ENCODE assay signal across 23 cellular contexts in genomic region chr1:228369608-228370438, GRCh38. TPM values are rescaled to one million over a fixed set of nuclear protein-coding genes. Genes with fewer than 3 reads are reported as not detected.
DNase-seq lines count a peak whose midpoint lies in the region; ATAC-seq and TF ChIP-seq lines count a peak whose summit lies in the region.
"Had no signal": no experiment of that assay in that cellular context is flagged by ENCODE, and none has a peak within 500 bp of the region (broad histone marks: within the 10 kb centered on the region; RNA-seq: fewer than 3 reads in every experiment).

No MANE protein-coding gene starts in this region.

- no peaks in the 10 kb centered on the region for H3K27me3 ChIP-seq in lower lobe of right lung (ENCODE audit: low read depth)

- ATAC-seq in activated T-cell treated with anti-CD3 and anti-CD28 coated beads, Interleukin-2, amount 50 U/mL, for 4 hours = no peak
- peak; percentile 40 for ATAC-seq in Right ventricle myocardium superior (ENCODE audit: poor library complexity)
- no peak for ATAC-seq in lower lobe of right lung
- ATAC-seq in activated CD4-positive, alpha-beta T cell treated with anti-CD3 and anti-CD28 coated beads for 36 hours = no peak
- no peak for ATAC-seq in HG02571 (IDR thresholded peaks at IDR 0.05; ENCODE audit: unreplicated experiment)
- ATAC-seq in HG02852 (IDR thresholded peaks at IDR 0.05; ENCODE audit: unreplicated experiment) = no peak
- ATAC-seq in left lobe of liver = no peak

- POLR2A ChIA-PET in activated CD4-positive, alpha-beta T cell treated with anti-CD3 and anti-CD28 coated beads for 36 hours (lab: Charles Lee) = no interaction called here

- H3K27ac ChIP-seq in lower lobe of right lung = no peak overlapping the region
- H3K27ac ChIP-seq: 22Rv1, HL-60, RWPE1 had no signal

- H3K9me3 Mint-ChIP-seq in activated T-cell treated with anti-CD3 and anti-CD28 coated beads, Interleukin-2, amount 50 U/mL, for 4 hours = no peaks in the 10 kb centered on the region
- H3K9me3 Mint-ChIP-seq in activated CD4-positive, alpha-beta T cell treated with anti-CD3 and anti-CD28 coated beads for 36 hours (ENCODE audit: low read depth) = no peaks in the 10 kb centered on the region
- H3K9me3 Mint-ChIP-seq: activated T-helper 2 cell treated with anti-CD3 and anti-CD28 coated beads, Interferon-gamma antibody, Interleukin-2, Interleukin-4, amounts not matched to agents 10 μg/mL and 5 μg/mL and 100 μg/mL, durations not matched to agents 14 hours and 24 hours and 36 hours; nephron; T-helper 2 cell treated with Interferon-gamma antibody and Interleukin-4, amounts not matched to agents 5 μg/mL and 100 μg/mL, for 36 hours had no signal

- no peaks in the 10 kb centered on the region for H3K4me1 ChIP-seq in lower lobe of right lung

- peak; percentile 2 for DNase-seq in activated T-cell treated with anti-CD3 and anti-CD28 coated beads, Interleukin-2, amount 50 U/mL, for 4 hours
- no peak for DNase-seq in activated T-cell treated with anti-CD3 and anti-CD28 coated beads, Interleukin-2, amount 50 U/mL, for 1 hour
- DNase-seq in Right ventricle myocardium superior (peak; percentile 67), lower lobe of right lung (peak; percentile 40), left lobe of liver (ENCODE audit: low spot score) (no peak)
- DNase-seq in activated CD4-positive, alpha-beta T cell treated with anti-CD3 and anti-CD28 coated beads for 36 hours = no peak
- DNase-seq: activated CD4-positive, alpha-beta T cell treated with anti-CD3 and anti-CD28 coated beads, Interleukin-2, amount 50 U/mL, for 1 hour; GDM1; NCI-H1092 treated with DMSO at 0.1 percent for 48 hours; NCI-H2029 treated with DMSO at 0.1 percent for 48 hours; NCI-H345; NCI-H748 treated with DMSO at 0.1 percent for 48 hours; trophoblast cell had no signal

- no peak overlapping the region for H3K4me3 ChIP-seq in lower lobe of right lung

- H3K36me3 Mint-ChIP-seq in activated T-cell treated with anti-CD3 and anti-CD28 coated beads, Interleukin-2, amount 50 U/mL, for 4 hours (ENCODE audit: insufficient read depth) = no peaks in the 10 kb centered on the region
- H3K36me3 Mint-ChIP-seq in activated CD4-positive, alpha-beta T cell treated with anti-CD3 and anti-CD28 coated beads for 36 hours (ENCODE audit: low read depth) = no peaks in the 10 kb centered on the region
- H3K36me3 Mint-ChIP-seq: activated naive CD8-positive, alpha-beta T cell had no signal

- no peak overlapping the region for H3K27ac Mint-ChIP-seq in activated CD4-positive, alpha-beta T cell treated with anti-CD3 and anti-CD28 coated beads for 36 hours
- H3K27ac Mint-ChIP-seq: activated naive CD8-positive, alpha-beta T cell; activated T-helper 2 cell treated with anti-CD3 and anti-CD28 coated beads, Interferon-gamma antibody, Interleukin-2, Interleukin-4, amounts not matched to agents 10 μg/mL and 5 μg/mL and 100 μg/mL, durations not matched to agents 14 hours and 24 hours and 36 hours; nephron; T-helper 2 cell treated with Interferon-gamma antibody and Interleukin-4, amounts not matched to agents 5 μg/mL and 100 μg/mL, for 36 hours had no signal

- no peak overlapping the region for H3K4me3 Mint-ChIP-seq in activated T-cell treated with anti-CD3 and anti-CD28 coated beads, Interleukin-2, amount 50 U/mL, for 4 hours
- H3K4me3 Mint-ChIP-seq in activated CD4-positive, alpha-beta T cell treated with anti-CD3 and anti-CD28 coated beads for 36 hours = no peak overlapping the region
- H3K4me3 Mint-ChIP-seq: activated naive CD8-positive, alpha-beta T cell; nephron; T-helper 2 cell treated with Interferon-gamma antibody and Interleukin-4, amounts not matched to agents 5 μg/mL and 100 μg/mL, for 36 hours had no signal

- H3K36me3 ChIP-seq in lower lobe of right lung = no peaks in the 10 kb centered on the region

- no peaks in the 10 kb centered on the region for H3K9me3 ChIP-seq in lower lobe of right lung

- H3K27me3 Mint-ChIP-seq in activated T-cell treated with anti-CD3 and anti-CD28 coated beads, Interleukin-2, amount 50 U/mL, for 4 hours (ENCODE audit: low read depth) = no peaks in the 10 kb centered on the region
- no peaks in the 10 kb centered on the region for H3K27me3 Mint-ChIP-seq in activated CD4-positive, alpha-beta T cell treated with anti-CD3 and anti-CD28 coated beads for 36 hours
- H3K27me3 Mint-ChIP-seq: activated naive CD8-positive, alpha-beta T cell had no signal

- TF ChIP-seq CTCF in lower lobe of right lung (IDR thresholded peaks at IDR 0.05) = no peak

- no peaks in the 10 kb centered on the region for H3K4me1 Mint-ChIP-seq in activated T-cell treated with anti-CD3 and anti-CD28 coated beads, Interleukin-2, amount 50 U/mL, for 4 hours (ENCODE audit: low read depth)
- no peaks in the 10 kb centered on the region for H3K4me1 Mint-ChIP-seq in activated CD4-positive, alpha-beta T cell treated with anti-CD3 and anti-CD28 coated beads for 36 hours
- H3K4me1 Mint-ChIP-seq: nephron had no signal

- CTCF ChIA-PET in activated CD4-positive, alpha-beta T cell treated with anti-CD3 and anti-CD28 coated beads for 36 hours (lab: Charles Lee) = no interaction called here

- intact Hi-C loops in Right ventricle myocardium superior (cut with DNase I) = no loop called here
- intact Hi-C loops in lower lobe of right lung (cut with DNase I) = no loop called here
- intact Hi-C loops in activated CD4-positive, alpha-beta T cell treated with anti-CD3 and anti-CD28 coated beads for 36 hours (cut with DNase I, micrococcal nuclease) = no loop called here

RNA-seq across cellular contexts. Expression of gene TRIM11, which starts 36.8 kb away (rescaled TPM):
- 10 to 100 TPM; 43.8 to 47.5 (median 46.6) TPM for total RNA-seq in activated T-cell treated with anti-CD3 and anti-CD28 coated beads, Interleukin-2, amount 50 U/mL, for 4 hours
- total RNA-seq in Right ventricle myocardium superior (6.2 TPM), lower lobe of right lung (26.2 TPM), left lobe of liver (7.3 TPM)
- 10 to 100 TPM; 27.0 to 33.3 TPM for total RNA-seq in activated CD4-positive, alpha-beta T cell treated with anti-CD3 and anti-CD28 coated beads for 36 hours

RNA-seq across cellular contexts. Expression of gene TRIM17, which starts 46.8 kb away (rescaled TPM):
- 1 to 10 TPM in 1 of 3 donors, under 1 TPM in 2; 0.57 to 1.1 (median 0.66) TPM for total RNA-seq in activated T-cell treated with anti-CD3 and anti-CD28 coated beads, Interleukin-2, amount 50 U/mL, for 4 hours
- 0.32 TPM for total RNA-seq in Right ventricle myocardium superior
- total RNA-seq in lower lobe of right lung = 2.6 TPM
- 1 to 10 TPM; 1.2 to 1.3 TPM for total RNA-seq in activated CD4-positive, alpha-beta T cell treated with anti-CD3 and anti-CD28 coated beads for 36 hours
- total RNA-seq in left lobe of liver = not detected
- total RNA-seq: H4 had no signal

Comparison
In these comparisons a context has a peak if more than half of its experiments do, and no peak if none do; other contexts are left out.
1. DNase-seq: peak in activated T-cell treated with anti-CD3 and anti-CD28 coated beads, Interleukin-2, amount 50 U/mL, for 4 hours (single experiment), Right ventricle myocardium superior (single experiment) and lower lobe of right lung (single experiment); none in activated T-cell treated with anti-CD3 and anti-CD28 coated beads, Interleukin-2, amount 50 U/mL, for 1 hour (single experiment), activated CD4-positive, alpha-beta T cell treated with anti-CD3 and anti-CD28 coated beads for 36 hours (single experiment) and left lobe of liver (single experiment).